ENCODE assay signal across 1 cellular context in the genomic region with DNA sequence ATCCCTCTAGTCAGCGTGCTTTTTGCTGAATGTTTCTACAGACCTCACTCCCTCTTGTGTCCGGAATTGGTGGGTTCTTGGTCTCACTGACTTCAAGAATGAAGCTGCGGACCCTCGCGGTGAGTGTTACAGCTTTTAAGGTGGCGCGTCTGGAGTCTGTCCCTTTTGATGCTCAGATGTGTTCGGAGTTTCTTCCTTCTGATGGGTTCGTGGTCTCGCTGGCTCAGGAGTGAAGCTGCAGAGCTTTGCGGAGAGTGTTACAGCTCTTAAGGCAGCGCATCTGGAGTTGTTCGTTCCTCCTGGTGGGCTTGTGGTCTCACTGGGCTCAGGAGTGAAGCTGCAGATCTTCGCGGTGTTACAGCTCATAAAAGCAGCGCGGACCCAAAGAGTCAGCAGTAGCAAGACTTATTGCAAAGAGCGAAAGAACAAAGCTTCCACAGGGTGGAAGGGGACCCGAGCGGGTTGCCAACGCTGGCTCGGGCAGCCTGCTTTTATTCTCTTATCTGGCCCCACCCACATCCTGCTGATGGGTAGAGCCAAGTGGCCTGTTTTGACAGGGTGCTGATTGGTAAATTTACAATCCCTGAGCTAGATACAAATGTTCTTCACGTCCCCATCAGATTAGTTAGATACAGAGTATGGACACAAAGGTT.
TF ChIP-seq lines count a peak whose summit lies in the region.
"Not testable (repeated sequence)": the region's sequence is repeated elsewhere in the genome, so short reads cannot be mapped to it uniquely, and the experiment has no call there.

No MANE protein-coding gene starts in this region.

TF ChIP-seq in K562, 482 proteins besides CTCF, POLR2A, EP300 and RAD21:
- peak; percentile 46 for TF ChIP-seq MEIS2 (IDR thresholded peaks at IDR 0.05; ENCODE audit: partially characterized antibody)
- TF ChIP-seq, protein P1, sequence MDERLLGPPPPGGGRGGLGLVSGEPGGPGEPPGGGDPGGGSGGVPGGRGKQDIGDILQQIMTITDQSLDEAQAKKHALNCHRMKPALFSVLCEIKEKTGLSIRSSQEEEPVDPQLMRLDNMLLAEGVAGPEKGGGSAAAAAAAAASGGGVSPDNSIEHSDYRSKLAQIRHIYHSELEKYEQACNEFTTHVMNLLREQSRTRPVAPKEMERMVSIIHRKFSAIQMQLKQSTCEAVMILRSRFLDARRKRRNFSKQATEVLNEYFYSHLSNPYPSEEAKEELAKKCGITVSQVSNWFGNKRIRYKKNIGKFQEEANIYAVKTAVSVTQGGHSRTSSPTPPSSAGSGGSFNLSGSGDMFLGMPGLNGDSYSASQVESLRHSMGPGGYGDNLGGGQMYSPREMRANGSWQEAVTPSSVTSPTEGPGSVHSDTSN (CRISPR knock-in tag; IDR thresholded peaks at IDR 0.05; ENCODE audit: low read depth) = not testable (repeated sequence)
- TF ChIP-seq, protein P1 (tag; conservative IDR thresholded peaks at IDR 0.05; ENCODE audit: low read depth) = peak; percentile 58
